Comparison of ENCODE assay signal across 22 cellular contexts in genomic region chr4:118915468-118915867, GRCh38.
"Had no signal": no experiment of that assay in that cellular context is flagged by ENCODE, and none has a peak within 500 bp of the region (broad histone marks: within the 10 kb centered on the region; RNA-seq: fewer than 3 reads in every experiment).

No MANE protein-coding gene starts in this region.

- H3K36me3 ChIP-seq: heart right ventricle, left lung, lower lobe of right lung, pancreas, right lobe of liver, spleen had no signal

- H3K36me3 Mint-ChIP-seq: naive B cell; stimulated activated naive B cell treated with anti-CD40 and anti-IgM and Interleukin-4, amounts not matched to agents 10 μg/mL and 1 μg/mL and 100 μg/mL, for 72 hours had no signal

- H3K4me1 Mint-ChIP-seq: central memory CD8-positive, alpha-beta T cell; stimulated activated naive B cell treated with anti-CD40 and anti-IgM and Interleukin-4, amounts not matched to agents 10 μg/mL and 1 μg/mL and 100 μg/mL, for 72 hours; stimulated activated naive CD8-positive, alpha-beta T cell treated with anti-CD3 and anti-CD28 coated beads, Interleukin-15, amount 100 ng/mL, for 72 hours had no signal

- H3K27me3 ChIP-seq: dorsolateral prefrontal cortex, heart right ventricle, left lung, pancreas, right lobe of liver, spleen, testis had no signal

- H3K4me3 Mint-ChIP-seq: central memory CD8-positive, alpha-beta T cell; naive B cell; nephron; stimulated activated naive B cell treated with anti-CD40 and anti-IgM and Interleukin-4, amounts not matched to agents 10 μg/mL and 1 μg/mL and 100 μg/mL, for 72 hours; stimulated activated naive CD8-positive, alpha-beta T cell treated with anti-CD3 and anti-CD28 coated beads, Interleukin-15, amount 100 ng/mL, for 72 hours had no signal

- H3K4me1 ChIP-seq: left lung, lower lobe of right lung, right lobe of liver, spleen had no signal

- H3K4me3 ChIP-seq: dorsolateral prefrontal cortex, heart right ventricle, left lung, lower lobe of right lung, pancreas, right lobe of liver, spleen, testis had no signal

- ATAC-seq: heart right ventricle; left lung; lower lobe of right lung; pancreas; right lobe of liver; stimulated activated naive B cell treated with anti-CD40 and anti-IgM and Interleukin-4, amounts not matched to agents 10 μg/mL and 1 μg/mL and 100 μg/mL, for 72 hours; stimulated activated naive CD8-positive, alpha-beta T cell treated with anti-CD3 and anti-CD28 coated beads, Interleukin-15, amount 100 ng/mL, for 72 hours had no signal

- H3K27ac ChIP-seq: dorsolateral prefrontal cortex, left lung, lower lobe of right lung, pancreas, right lobe of liver, spleen, testis had no signal

- DNase-seq: cortex of kidney; dorsolateral prefrontal cortex; effector CD8-positive, alpha-beta T cell; heart right ventricle; islet precursor cell; left lung; lower lobe of right lung; mesenchymal stem cell; naive B cell; occipital lobe; pancreas; right lobe of liver; spleen; stimulated activated CD4-positive, alpha-beta T cell treated with anti-CD3 and anti-CD28 coated beads, Interleukin-2, amount 100 ng/mL, for 24 hours; stimulated activated CD4-positive, alpha-beta T cell treated with anti-CD3 and anti-CD28 coated beads, Interleukin-4, amount 100 ng/mL, for 4 hours; stimulated activated naive B cell treated with anti-CD40 and anti-IgM and Interleukin-4, amounts not matched to agents 10 μg/mL and 1 μg/mL and 100 μg/mL, for 72 hours; stimulated activated naive CD8-positive, alpha-beta T cell treated with anti-CD3 and anti-CD28 coated beads, Interleukin-15, amount 100 ng/mL, for 72 hours; testis; trophoblast cell had no signal

- H3K27ac Mint-ChIP-seq: naive B cell; nephron; progenitor cell of endocrine pancreas; stimulated activated naive B cell treated with anti-CD40 and anti-IgM and Interleukin-4, amounts not matched to agents 10 μg/mL and 1 μg/mL and 100 μg/mL, for 72 hours; stimulated activated naive CD8-positive, alpha-beta T cell treated with anti-CD3 and anti-CD28 coated beads, Interleukin-15, amount 100 ng/mL, for 72 hours had no signal

- H3K9me3 ChIP-seq: heart right ventricle, left lung, lower lobe of right lung, pancreas, right lobe of liver, spleen, testis had no signal

- H3K9me3 Mint-ChIP-seq: central memory CD8-positive, alpha-beta T cell; naive B cell; nephron; stimulated activated naive B cell treated with anti-CD40 and anti-IgM and Interleukin-4, amounts not matched to agents 10 μg/mL and 1 μg/mL and 100 μg/mL, for 72 hours; stimulated activated naive CD8-positive, alpha-beta T cell treated with anti-CD3 and anti-CD28 coated beads, Interleukin-15, amount 100 ng/mL, for 72 hours had no signal
